Comparison of ENCODE assay signal across 8 cellular contexts in the genomic region with DNA sequence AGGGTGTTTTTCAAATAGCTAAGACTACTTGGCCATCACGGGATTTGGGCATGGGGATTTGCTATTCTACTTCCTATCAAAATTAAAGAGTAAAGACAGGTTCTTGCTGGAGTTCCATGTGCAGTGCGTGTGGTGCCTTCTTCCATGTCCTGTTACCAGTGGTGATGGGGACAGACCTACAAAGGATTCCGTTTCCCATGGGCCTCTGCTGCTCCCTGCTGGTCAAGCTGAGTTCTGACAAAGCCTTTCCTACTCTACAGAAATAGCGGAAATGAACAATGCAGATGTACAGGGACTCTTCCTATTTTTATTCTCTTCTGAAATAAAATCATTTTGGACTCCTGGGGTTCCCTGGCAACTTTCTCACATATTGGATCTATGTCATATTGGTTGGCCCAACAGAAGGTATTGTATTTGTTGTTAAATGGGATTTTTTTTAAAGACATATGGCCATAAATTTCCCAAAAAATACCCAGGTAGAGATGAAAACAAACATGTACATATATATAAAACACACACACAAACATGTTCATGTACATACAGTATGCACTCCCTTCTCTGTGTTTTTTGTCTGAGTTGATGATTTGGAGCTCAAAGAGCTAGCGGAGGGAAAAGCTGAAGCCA.
A peak's percentile ranks its signal among the peaks of the same experiment; 100 is the strongest.
DNase-seq lines count a peak whose midpoint lies in the region; ATAC-seq, FAIRE-seq and TF ChIP-seq lines count a peak whose summit lies in the region.

No MANE protein-coding gene starts in this region.

- H3K36me3 ChIP-seq in kidney (ENCODE audit: control insufficient read depth in 1 of 2, insufficient read depth in 2 of 2, low read length in 2 of 2) = peaks cover 7 to 9% of the 10 kb centered on the region in 2 donors

- no peak overlapping the region for H3K27ac ChIP-seq in kidney (ENCODE audit: low read depth in 2 of 2, low read length in 2 of 2)

- FAIRE-seq in kidney (lab: Jason Lieb, UNC) = peak; percentile 46

- H3K4me3 ChIP-seq in cardiac fibroblast (replicated peaks in 1 of 2; ENCODE audit: low read depth in 2 of 2, low read length in 2 of 2) (no peak overlapping the region), kidney (ENCODE audit: low read length in 2 of 2) (no peak overlapping the region)

- no peaks in the 10 kb centered on the region for H3K27me3 Mint-ChIP-seq in WTC11 (ENCODE audit: low read depth)

- CTCF ChIA-PET in WTC11 (lab: Charles Lee) = interaction anchor here (0.6 to 2.2 kb wide), 12 partner anchors 10 to 546 kb away, joined by 3 to 7 read pairs (median 4); no protein-coding TSS in a partner anchor

- no peaks in the 10 kb centered on the region for H3K9me3 Mint-ChIP-seq in WTC11

- intact Hi-C loops in kidney (cut with DNase I) = no loop called here

- H3K9ac ChIP-seq in kidney (ENCODE audit: low read length in 2 of 2) = no peak overlapping the region

- no peaks in the 10 kb centered on the region for H3K36me3 Mint-ChIP-seq in WTC11

- no peaks in the 10 kb centered on the region for H3K9me3 ChIP-seq in kidney (ENCODE audit: control insufficient read depth in 1 of 2, low read length in 2 of 2)

- no peak overlapping the region for H3K4me3 Mint-ChIP-seq in WTC11

- no peak overlapping the region for H3K27ac Mint-ChIP-seq in WTC11

- TF ChIP-seq CTCF in WTC11 (IDR thresholded peaks at IDR 0.05) (peak; percentile 75), cardiac fibroblast (IDR thresholded peaks at IDR 0.05; ENCODE audit: low read depth, low read length) (peak; percentile 91), kidney (IDR thresholded peaks at IDR 0.05; ENCODE audit: borderline replicate concordance, extremely low read depth, insufficient read depth) (peak; percentile 91)

- DNase-seq in Ammon's horn (ENCODE audit: low spot score) = peak; percentile 91
- DNase-seq in NCI-H2196 (lab: John Stamatoyannopoulos, UW; ENCODE audit: unreplicated experiment) = peak; percentile 46
- peak; percentile 84 for DNase-seq in WTC11 (ENCODE audit: low spot score)
- peak; percentile 86 to 88 for DNase-seq in cardiac fibroblast (ENCODE audit: low read depth in 2 of 2)
- DNase-seq in kidney = peak; percentile 81
- DNase-seq in stimulated activated CD4-positive, alpha-beta T cell treated with anti-CD3 and anti-CD28 coated beads, Interleukin-4, amount 100 ng/mL, for 4 hours = peak; percentile 51 to 61

- ATAC-seq in GM18909 (IDR thresholded peaks at IDR 0.05; ENCODE audit: poor library complexity, unreplicated experiment) (peak; percentile 80), HG03108 (IDR thresholded peaks at IDR 0.05; ENCODE audit: unreplicated experiment) (peak; percentile 75), WTC11 (peak; percentile 69)

- H3K4me1 Mint-ChIP-seq in WTC11 = peaks cover 15% of the 10 kb centered on the region

- POLR2A ChIA-PET in WTC11 (lab: Charles Lee) = no interaction called here

- H3K4me1 ChIP-seq in kidney (ENCODE audit: control insufficient read depth in 1 of 2, insufficient read depth in 1 of 2, low read depth in 1 of 2, low read length in 2 of 2) = no peaks in the 10 kb centered on the region

TF ChIP-seq in WTC11, 78 proteins besides CTCF, POLR2A, EP300 and RAD21:
- no peak for TF ChIP-seq NFE2L1 (CRISPR knock-in tag; IDR thresholded peaks at IDR 0.05)
- TF ChIP-seq SMAD4 (CRISPR knock-in tag; IDR thresholded peaks at IDR 0.05) = no peak
- no peak for TF ChIP-seq NFATC4 (CRISPR knock-in tag; IDR thresholded peaks at IDR 0.05)
